In the genomic region with DNA sequence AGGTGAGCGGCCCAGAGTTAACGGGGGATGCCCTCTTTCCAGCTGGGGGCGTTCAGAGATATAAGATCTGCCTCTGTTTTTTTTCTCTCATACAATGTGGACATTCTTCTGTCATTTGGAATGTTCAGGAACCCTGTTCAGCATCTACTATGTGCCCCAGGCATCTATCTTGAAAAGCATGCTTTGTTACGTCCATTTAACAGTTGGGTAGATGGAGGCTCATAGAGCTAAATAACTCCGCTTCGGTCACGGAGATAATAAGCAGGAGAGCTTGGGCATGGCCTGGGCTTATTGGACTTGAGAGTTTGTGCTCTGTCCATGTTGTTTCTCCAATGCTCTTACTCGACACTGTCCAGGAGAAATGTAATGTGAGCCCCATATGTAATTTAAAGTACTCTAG, we compare ENCODE assay signal across 17 cellular contexts. TPM values are rescaled to one million over a fixed set of nuclear protein-coding genes. Genes with fewer than 3 reads are reported as not detected.
"Had no signal": no experiment of that assay in that cellular context is flagged by ENCODE, and none has a peak within 500 bp of the region (broad histone marks: within the 10 kb centered on the region; RNA-seq: fewer than 3 reads in every experiment).

No MANE protein-coding gene starts in this region.

- H3K4me3 Mint-ChIP-seq: activated CD4-positive, alpha-beta T cell treated with anti-CD3 and anti-CD28 coated beads, Interleukin-2, amount 10 ng/mL, durations not matched to agents 7 days and 5 days; activated naive CD4-positive, alpha-beta T cell treated with anti-CD3 and anti-CD28 coated beads, Interleukin-2, amount 10 ng/mL, durations not matched to agents 7 days and 5 days; central memory CD8-positive, alpha-beta T cell; dendritic cell treated with granulocyte-macrophage colony-stimulating factor and Interleukin-4, amounts not matched to agents 40 ng/mL and 50 ng/mL, for 4 days; naive thymus-derived CD8-positive, alpha-beta T cell; T-helper 1 cell treated with Interleukin-12 subunit alpha and Interleukin-12 subunit beta and Interleukin-4 antibody, amounts not matched to agents 30 μg/mL and 1 μg/mL, for 36 hours had no signal

- H3K27me3 ChIP-seq: left lung, testis, uterus had no signal

- H3K4me3 ChIP-seq: left lung, testis, uterus had no signal

- H3K36me3 ChIP-seq: uterus had no signal

- H3K27me3 Mint-ChIP-seq: activated CD4-positive, alpha-beta T cell treated with anti-CD3 and anti-CD28 coated beads, Interleukin-2, amount 10 ng/mL, durations not matched to agents 7 days and 5 days; activated naive CD4-positive, alpha-beta T cell treated with anti-CD3 and anti-CD28 coated beads, Interleukin-2, amount 10 ng/mL, durations not matched to agents 7 days and 5 days; central memory CD8-positive, alpha-beta T cell; dendritic cell treated with granulocyte-macrophage colony-stimulating factor and Interleukin-4, amounts not matched to agents 40 ng/mL and 50 ng/mL, for 4 days; naive thymus-derived CD8-positive, alpha-beta T cell had no signal

- DNase-seq: activated CD4-positive, alpha-beta T cell treated with anti-CD3 and anti-CD28 coated beads, Interleukin-2, amount 10 ng/mL, durations not matched to agents 7 days and 5 days; activated CD4-positive, CD25-positive, alpha-beta regulatory T cell; activated CD8-positive, alpha-beta memory T cell treated with anti-CD3 and anti-CD28 coated beads for 24 hours; activated naive CD4-positive, alpha-beta T cell treated with anti-CD3 and anti-CD28 coated beads, Interleukin-2, amount 10 ng/mL, durations not matched to agents 7 days and 5 days; glutamatergic neuron; left lung; naive thymus-derived CD8-positive, alpha-beta T cell; nucleus accumbens; stimulated activated CD4-positive, alpha-beta T cell treated with anti-CD3 and anti-CD28 coated beads, Interleukin-12 subunit alpha, Interleukin-12 subunit beta, amount 100 ng/mL, for 4 hours; stimulated activated naive CD4-positive, alpha-beta T cell had no signal

- H3K9me3 Mint-ChIP-seq: activated CD4-positive, alpha-beta T cell treated with anti-CD3 and anti-CD28 coated beads, Interleukin-2, amount 10 ng/mL, durations not matched to agents 7 days and 5 days; activated naive CD4-positive, alpha-beta T cell treated with anti-CD3 and anti-CD28 coated beads, Interleukin-2, amount 10 ng/mL, durations not matched to agents 7 days and 5 days; central memory CD8-positive, alpha-beta T cell; dendritic cell treated with granulocyte-macrophage colony-stimulating factor and Interleukin-4, amounts not matched to agents 40 ng/mL and 50 ng/mL, for 4 days; naive thymus-derived CD8-positive, alpha-beta T cell; T-helper 1 cell treated with Interleukin-12 subunit alpha and Interleukin-12 subunit beta and Interleukin-4 antibody, amounts not matched to agents 30 μg/mL and 1 μg/mL, for 36 hours had no signal

- H3K27ac Mint-ChIP-seq: activated CD4-positive, alpha-beta T cell treated with anti-CD3 and anti-CD28 coated beads, Interleukin-2, amount 10 ng/mL, durations not matched to agents 7 days and 5 days; activated naive CD4-positive, alpha-beta T cell treated with anti-CD3 and anti-CD28 coated beads, Interleukin-2, amount 10 ng/mL, durations not matched to agents 7 days and 5 days; dendritic cell treated with granulocyte-macrophage colony-stimulating factor and Interleukin-4, amounts not matched to agents 40 ng/mL and 50 ng/mL, for 4 days; T-helper 1 cell treated with Interleukin-12 subunit alpha and Interleukin-12 subunit beta and Interleukin-4 antibody, amounts not matched to agents 30 μg/mL and 1 μg/mL, for 36 hours had no signal

- ATAC-seq: naive thymus-derived CD8-positive, alpha-beta T cell; sciatic nerve; SK-N-SH treated with all-trans-retinoic acid at 6 μM for 48 hours had no signal

- H3K9me3 ChIP-seq: left lung, testis, uterus had no signal

RNA-seq across cellular contexts. Expression of a gene that starts 14.5 kb away (rescaled TPM):
- total RNA-seq: naive thymus-derived CD8-positive, alpha-beta T cell had no signal
- polyA plus RNA-seq: naive thymus-derived CD8-positive, alpha-beta T cell had no signal

RNA-seq across cellular contexts. Expression of a gene that starts 39.6 kb away (rescaled TPM):
- total RNA-seq: activated CD4-positive, alpha-beta T cell treated with anti-CD3 and anti-CD28 coated beads, Interleukin-2, amount 10 ng/mL, durations not matched to agents 7 days and 5 days had no signal

RNA-seq across cellular contexts. Expression of a gene that starts 48.4 kb away (rescaled TPM):
- total RNA-seq: activated CD4-positive, alpha-beta T cell treated with anti-CD3 and anti-CD28 coated beads, Interleukin-2, amount 10 ng/mL, durations not matched to agents 7 days and 5 days; naive thymus-derived CD8-positive, alpha-beta T cell had no signal
- polyA plus RNA-seq: naive thymus-derived CD8-positive, alpha-beta T cell had no signal
